8 cellular contexts compared by ENCODE assay signal in genomic region chr6:90284236-90284744, GRCh38. TPM values are rescaled to one million over a fixed set of nuclear protein-coding genes. Genes with fewer than 3 reads are reported as not detected.
DNase-seq lines count a peak whose midpoint lies in the region; ATAC-seq and TF ChIP-seq lines count a peak whose summit lies in the region.

No MANE protein-coding gene starts in this region.

- no TSS peak for BruUV-seq in IMR-90 (replicated peaks; lab: Mats Ljungman, UMichigan)

- no peak for TF ChIP-seq CTCF in IMR-90 (conservative IDR thresholded peaks at IDR 0.05; ENCODE audit: low read depth, low read length)
- peak in 1 of 2 donors; percentile 23 for TF ChIP-seq CTCF in fibroblast of lung (conservative IDR thresholded peaks at IDR 0.05 in 1 of 2, IDR thresholded peaks at IDR 0.05 in 1 of 2; ENCODE audit: low read depth in 1 of 2, low read length in 2 of 2)
- no peak for TF ChIP-seq CTCF in BE2C (IDR thresholded peaks at IDR 0.05; ENCODE audit: low read depth, low read length)

- DNase-seq in DMS53 treated with DMSO at 0.1 percent for 48 hours (lab: John Stamatoyannopoulos, UW; ENCODE audit: unreplicated experiment) (peak; percentile 57), IMR-90 (peak; percentile 95), fibroblast of lung (ENCODE audit: low read depth in 2 of 2) (peak; percentile 92 to 98), non-pigmented ciliary epithelial cell (ENCODE audit: low read depth) (peak; percentile 91), BE2C (no peak), NCI-H1694 treated with DMSO at 0.1 percent for 48 hours (lab: John Stamatoyannopoulos, UW) (no peak)
- DNase-seq in activated CD4-positive, alpha-beta memory T cell treated with anti-CD3 and anti-CD28 coated beads for 36 hours: peak; percentile 75

- H2BK120ac ChIP-seq in IMR-90 (ENCODE audit: low read depth, low read length): 0 out of 2 replicates have a peak overlapping the region, but pooled peaks have one; percentile 52

- H3K27me3 ChIP-seq in IMR-90 (ENCODE audit: control insufficient read depth, insufficient read depth, low read length): no peaks in the 10 kb centered on the region
- no peaks in the 10 kb centered on the region for H3K27me3 ChIP-seq in fibroblast of lung (ENCODE audit: control insufficient read depth, insufficient read depth, low read length)
- peaks cover 17% of the 10 kb centered on the region for H3K27me3 ChIP-seq in BE2C

- H4K20me1 ChIP-seq in IMR-90 (ENCODE audit: insufficient read depth, low read length) (no peaks in the 10 kb centered on the region), fibroblast of lung (ENCODE audit: control insufficient read depth, extremely low read depth, insufficient read depth, low read length) (no peaks in the 10 kb centered on the region)

- H3K4me3 Mint-ChIP-seq in activated CD4-positive, alpha-beta memory T cell treated with anti-CD3 and anti-CD28 coated beads for 36 hours: peak overlapping the region; percentile 67

- H2BK20ac ChIP-seq in IMR-90 (ENCODE audit: low read depth, low read length): peak overlapping the region; percentile 45; the same call in 1 of the 2 replicates

- H3K9me1 ChIP-seq in IMR-90 (ENCODE audit: insufficient read depth, low read length): no peaks in the 10 kb centered on the region

- H3K36me3 ChIP-seq in IMR-90 (ENCODE audit: control insufficient read depth, insufficient read depth, low read length) (no peaks in the 10 kb centered on the region), fibroblast of lung (ENCODE audit: control insufficient read depth, insufficient read depth, low read length) (no peaks in the 10 kb centered on the region), BE2C (no peaks in the 10 kb centered on the region)

- H3K4me1 ChIP-seq in IMR-90 (ENCODE audit: control insufficient read depth, insufficient read depth, low read length) (no peaks in the 10 kb centered on the region), fibroblast of lung (ENCODE audit: control insufficient read depth, extremely low read depth, insufficient read depth, low read length) (peaks cover 2% of the 10 kb centered on the region), BE2C (no peaks in the 10 kb centered on the region)

- WGBS in IMR-90 (ENCODE audit: extremely low coverage in 2 of 2, insufficient read length in 1 of 2), 2 experiments: 0% methylated on average over 1 of the region's 8 CpGs; no CpG with 5 or more reads in 1 of the 2 experiments

- POLR2A ChIA-PET in IMR-90 (lab: Charles Lee; ENCODE audit: unreplicated experiment): interaction anchor here (0.6 kb wide), 1 partner anchor 66 kb away, joined by 4 read pairs; no protein-coding TSS in a partner anchor
- POLR2A ChIA-PET in activated CD4-positive, alpha-beta memory T cell treated with anti-CD3 and anti-CD28 coated beads for 36 hours (lab: Charles Lee): interaction anchor here (0.7 to 6.1 kb wide), 35 partner anchors 9 to 344 kb away, joined by 3 to 52 read pairs (median 5); partner anchors contain the start of gene BACH2

- no peaks in the 10 kb centered on the region for H3K79me2 ChIP-seq in fibroblast of lung (ENCODE audit: control insufficient read depth, insufficient read depth, low read length)

- H3K27ac ChIP-seq in IMR-90 (ENCODE audit: insufficient read depth, low read length) (no peak overlapping the region), fibroblast of lung (ENCODE audit: insufficient read depth, low read length) (peak overlapping the region; percentile 76)

- H3K4me2 ChIP-seq in IMR-90 (ENCODE audit: low read depth, low read length) (peak overlapping the region; percentile 74), fibroblast of lung (ENCODE audit: extremely low read depth, insufficient read depth, low read length) (peak overlapping the region; percentile 80)

- peak; percentile 41; the same call in 1 of the 2 replicates for TF ChIP-seq POLR2A in IMR-90 (IDR thresholded peaks at IDR 0.05; ENCODE audit: low read depth, low read length)

- H3K14ac ChIP-seq in IMR-90 (replicated peaks; ENCODE audit: low read depth, low read length): no peak overlapping the region

- no peaks in the 10 kb centered on the region for H3K79me1 ChIP-seq in IMR-90 (ENCODE audit: low read depth in 1 of 2, low read length in 2 of 2)

- dilution Hi-C loops in IMR-90 (cut with HindIII; ENCODE audit: low sequenced_read_pairs, unreplicated experiment): no loop called here

- intact Hi-C loops in IMR-90 (cut with micrococcal nuclease): loop anchor here (1.0 kb wide), 1 partner anchor 66 kb away; no protein-coding TSS in a partner anchor
- intact Hi-C loops in activated CD4-positive, alpha-beta memory T cell treated with anti-CD3 and anti-CD28 coated beads for 36 hours (cut with micrococcal nuclease): loop anchor here (1.0 to 10.0 kb wide), 14 partner anchors 10 to 459 kb away; partner anchors contain the start of genes CASP8AP2 and MAP3K7

- H3K56ac ChIP-seq in IMR-90 (ENCODE audit: extremely low read depth, insufficient read depth, low read length): no peak overlapping the region; the same call in 1 of the 2 replicates

- H3K4me3 ChIP-seq in IMR-90 (ENCODE audit: insufficient read depth, low read depth, low read length) (peak overlapping the region; percentile 7; the same call in 1 of the 2 replicates), fibroblast of lung (replicated peaks in 1 of 4; ENCODE audit: control extremely low read depth in 1 of 4, insufficient read depth in 1 of 4, low read depth in 3 of 4, low read length in 4 of 4) (peak overlapping the region; percentile 29 to 72 (median 52)), BE2C (ENCODE audit: low read depth, low read length) (no peak overlapping the region)

- CTCF ChIA-PET in IMR-90 (lab: Yijun Ruan, JAX): interaction anchor here (0.8 kb wide), 1 partner anchor 213 kb away, joined by 3 read pairs; no protein-coding TSS in a partner anchor
- CTCF ChIA-PET in activated CD4-positive, alpha-beta memory T cell treated with anti-CD3 and anti-CD28 coated beads for 36 hours (lab: Charles Lee): interaction anchor here (0.6 to 8.9 kb wide), 23 partner anchors 10 to 343 kb away, joined by 3 to 144 read pairs (median 5); partner anchors contain the start of gene BACH2

- in situ Hi-C loops in IMR-90 (cut with MboI; ENCODE audit: low sequenced_read_pairs): loop anchor here (5.0 to 10.0 kb wide), 2 partner anchors 67 to 309 kb away; no protein-coding TSS in a partner anchor

- H2AK9ac ChIP-seq in IMR-90 (replicated peaks; ENCODE audit: low read depth, low read length, poor library complexity): no peak overlapping the region

- peaks cover 87% of the 10 kb centered on the region for H3K4me1 Mint-ChIP-seq in activated CD4-positive, alpha-beta memory T cell treated with anti-CD3 and anti-CD28 coated beads for 36 hours (ENCODE audit: low read depth)

- H3K9me3 ChIP-seq in IMR-90 (ENCODE audit: control insufficient read depth, insufficient read depth, low read length) (no peaks in the 10 kb centered on the region), fibroblast of lung (ENCODE audit: control insufficient read depth, insufficient read depth, low read depth, low read length) (no peaks in the 10 kb centered on the region), BE2C (no peaks in the 10 kb centered on the region)

- no peak overlapping the region; the same call in 1 of the 2 replicates for H3K23ac ChIP-seq in IMR-90 (ENCODE audit: low read depth, low read length)

- H2BK15ac ChIP-seq in IMR-90 (ENCODE audit: low read depth, low read length): no peak overlapping the region

- H3K9me3 Mint-ChIP-seq in activated CD4-positive, alpha-beta memory T cell treated with anti-CD3 and anti-CD28 coated beads for 36 hours: peaks cover 2% of the 10 kb centered on the region

- H3K9ac ChIP-seq in IMR-90 (ENCODE audit: low read depth, low read length): no peak overlapping the region
- H3K9ac ChIP-seq in fibroblast of lung (ENCODE audit: insufficient read depth, low read length): peak overlapping the region; percentile 48

- H2BK5ac ChIP-seq in IMR-90 (ENCODE audit: low read depth, low read length, poor library complexity, severe bottlenecking): peak overlapping the region; percentile 9

- TF ChIP-seq RAD21 in IMR-90 (IDR thresholded peaks at IDR 0.05; ENCODE audit: low read length): no peak; the same call in 1 of the 2 replicates

- ATAC-seq in GM21619 (IDR thresholded peaks at IDR 0.05; ENCODE audit: unreplicated experiment) (peak; percentile 7), IMR-90 (ENCODE audit: low read depth) (peak; percentile 92)

- H2AK5ac ChIP-seq in IMR-90 (ENCODE audit: low read depth, low read length): no peak overlapping the region; the same call in 1 of the 2 replicates

- H4K5ac ChIP-seq in IMR-90 (ENCODE audit: low read depth, low read length): no peak overlapping the region

- H4K8ac ChIP-seq in IMR-90 (ENCODE audit: low read depth in 2 of 2, low read length in 2 of 2): no peak overlapping the region

- no peak overlapping the region for H4K91ac ChIP-seq in IMR-90 (ENCODE audit: insufficient read depth, low read depth, low read length)

- peaks cover 26% of the 10 kb centered on the region for H3K36me3 Mint-ChIP-seq in activated CD4-positive, alpha-beta memory T cell treated with anti-CD3 and anti-CD28 coated beads for 36 hours

- H2AFZ ChIP-seq in IMR-90 (replicated peaks; ENCODE audit: low read length, poor library complexity) (peak overlapping the region; percentile 0), fibroblast of lung (ENCODE audit: low read length) (no peak overlapping the region)

- no peak overlapping the region for H3K18ac ChIP-seq in IMR-90 (ENCODE audit: low read depth, low read length)

- no peaks in the 10 kb centered on the region for H3K27me3 Mint-ChIP-seq in activated CD4-positive, alpha-beta memory T cell treated with anti-CD3 and anti-CD28 coated beads for 36 hours

- H3K27ac Mint-ChIP-seq in activated CD4-positive, alpha-beta memory T cell treated with anti-CD3 and anti-CD28 coated beads for 36 hours: peak overlapping the region; percentile 89

- H3K4ac ChIP-seq in IMR-90 (ENCODE audit: low read depth, low read length): 0 out of 2 replicates have a peak overlapping the region, but pooled peaks have one; percentile 46

TF ChIP-seq in IMR-90, 13 proteins besides CTCF, POLR2A, EP300 and RAD21 (continues in another document):
- TF ChIP-seq NFE2L2 (IDR thresholded peaks at IDR 0.05; ENCODE audit: low read depth, low read length): peak; percentile 45; the same call in 1 of the 2 replicates
- TF ChIP-seq CEBPB (IDR thresholded peaks at IDR 0.05; ENCODE audit: low read depth, low read length): peak; percentile 78
- no peak for TF ChIP-seq RCOR1 (IDR thresholded peaks at IDR 0.05; ENCODE audit: insufficient replicate concordance, low read length)
- peak; percentile 84; the same call in 1 of the 2 replicates for TF ChIP-seq FOS (IDR thresholded peaks at IDR 0.05; ENCODE audit: low read depth, low read length)

RNA-seq across cellular contexts. Expression of gene BACH2, which starts 12.4 kb away (rescaled TPM):
- total RNA-seq in IMR-90 (2012; rRNA removed): 1.1 and 1.3 TPM in 2 replicates
- 0.87 and 1.4 TPM in 2 replicates for polyA plus RNA-seq in IMR-90 (2012; rRNA removed)
- 0.68 and 1.0 TPM in 2 replicates for polyA plus RNA-seq in IMR-90 (2012; cell fraction: cytosol; rRNA removed)
- polyA plus RNA-seq in IMR-90 (2012; cell fraction: nucleus; rRNA removed; ENCODE audit: low replicate concordance): 0.66 and 1.2 TPM in 2 replicates
- 10 to 100 TPM; 49.2 to 55.4 TPM for total RNA-seq in activated CD4-positive, alpha-beta memory T cell treated with anti-CD3 and anti-CD28 coated beads for 36 hours
- 1.5 and 2.6 TPM in 2 replicates for total RNA-seq in fibroblast of lung
- 2.2 TPM in 2 replicates for polyA plus RNA-seq in fibroblast of lung
- polyA plus RNA-seq in fibroblast of lung (2012): 1.8 and 2.2 TPM in 2 replicates
- polyA minus RNA-seq in fibroblast of lung (ENCODE audit: low replicate concordance): 4.0 and 5.5 TPM in 2 replicates
- 0.14 TPM for polyA plus RNA-seq in BE2C (2012; ENCODE audit: insufficient read depth, insufficient read length, low read depth)

Comparison
In these comparisons a context has a peak if more than half of its experiments do, and no peak if none do; other contexts are left out.
1. DNase-seq: peak in DMS53 treated with DMSO at 0.1 percent for 48 hours (single experiment), IMR-90 (single experiment), activated CD4-positive, alpha-beta memory T cell treated with anti-CD3 and anti-CD28 coated beads for 36 hours (single experiment), fibroblast of lung (2 of 2) and non-pigmented ciliary epithelial cell (single experiment); none in BE2C (single experiment) and NCI-H1694 treated with DMSO at 0.1 percent for 48 hours (single experiment).
2. RNA of gene BACH2, which starts 12.4 kb away (total RNA-seq): 49.2 to 55.4 TPM in activated CD4-positive, alpha-beta memory T cell treated with anti-CD3 and anti-CD28 coated beads for 36 hours; 1.5 to 2.6 TPM in fibroblast of lung and 1.1 to 1.3 TPM in IMR-90; every median in the first group is over 10 times any median in the second.